ENCODE assay signal across 16 cellular contexts in the genomic region with DNA sequence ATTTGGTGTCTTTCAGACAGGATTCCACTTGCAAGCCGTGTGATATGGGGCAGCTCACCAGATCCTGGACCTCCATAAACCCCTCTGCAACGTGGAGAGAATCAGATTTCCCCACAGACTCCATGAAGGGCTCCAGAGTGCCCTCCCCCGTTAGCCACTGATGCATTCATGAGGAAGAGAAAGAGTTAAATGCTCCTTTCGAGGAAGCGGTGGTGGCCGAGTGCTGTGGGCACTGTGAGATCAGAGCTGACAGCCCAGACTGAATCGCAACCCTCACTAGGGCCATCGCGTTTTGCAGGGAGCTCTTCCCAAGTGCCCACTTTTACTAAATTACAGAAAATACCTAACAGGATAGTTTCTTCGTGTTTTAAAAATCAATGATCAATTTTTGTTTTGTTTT.
DNase-seq lines count a peak whose midpoint lies in the region; ATAC-seq and TF ChIP-seq lines count a peak whose summit lies in the region.
"Had no signal": no experiment of that assay in that cellular context is flagged by ENCODE, and none has a peak within 500 bp of the region (broad histone marks: within the 10 kb centered on the region; RNA-seq: fewer than 3 reads in every experiment).

No MANE protein-coding gene starts in this region.

- H3F3A ChIP-seq in GM23338 (replicated peaks; ENCODE audit: low read depth) = no peaks in the 10 kb centered on the region

- peak overlapping the region; percentile 39 for H3K18ac ChIP-seq in neuronal stem cell (ENCODE audit: low read length)

- no peaks in the 10 kb centered on the region for H4K20me1 ChIP-seq in GM23338 (replicated peaks; ENCODE audit: insufficient read depth)

- no peak overlapping the region for H2BK15ac ChIP-seq in neuronal stem cell (ENCODE audit: low read length)

- no peak overlapping the region for H3K9ac ChIP-seq in neuronal stem cell (ENCODE audit: low read depth, low read length, poor library complexity)

- DNase-seq in GM23338 (ENCODE audit: low spot score) = peak; percentile 11
- DNase-seq in MV-4-11 (lab: John Stamatoyannopoulos, UW) = peak; percentile 17
- DNase-seq in neuronal stem cell (ENCODE audit: low spot score) = no peak
- peak; percentile 11 for DNase-seq in stimulated activated CD8-positive, alpha-beta memory T cell treated with anti-CD3 and anti-CD28 coated beads, Interleukin-4, amount 100 ng/mL, for 48 hours
- DNase-seq in islet precursor cell = no peak
- DNase-seq in T-cell = no peak
- DNase-seq: BE2C; CD4-positive, alpha-beta memory T cell; COR-L47; DMS153; DMS79 treated with DMSO at 0.1 percent for 48 hours; EL; GOT3 had no signal

- H3K27ac Mint-ChIP-seq in GM23338 = no peak overlapping the region
- no peak overlapping the region for H3K27ac Mint-ChIP-seq in T-cell
- H3K27ac Mint-ChIP-seq: CD4-positive, alpha-beta memory T cell had no signal

- no CpG with 5 or more reads among the region's 10 CpGs for WGBS in neuronal stem cell (ENCODE audit: extremely low coverage in 2 of 2, insufficient read length in 2 of 2, insufficient replicate concordance in 1 of 2), 2 donors

- H3K9me3 Mint-ChIP-seq in GM23338 (no peaks in the 10 kb centered on the region), T-cell (no peaks in the 10 kb centered on the region)
- H3K9me3 Mint-ChIP-seq: CD4-positive, alpha-beta memory T cell had no signal

- H2BK120ac ChIP-seq in neuronal stem cell (ENCODE audit: low read depth, low read length) = no peak overlapping the region

- no peaks in the 10 kb centered on the region for H3K36me3 Mint-ChIP-seq in GM23338 (ENCODE audit: low read depth)
- no peaks in the 10 kb centered on the region for H3K36me3 Mint-ChIP-seq in T-cell
- H3K36me3 Mint-ChIP-seq: CD4-positive, alpha-beta memory T cell had no signal

- H3K4me3 Mint-ChIP-seq in GM23338 (no peak overlapping the region), T-cell (no peak overlapping the region)
- H3K4me3 Mint-ChIP-seq: CD4-positive, alpha-beta memory T cell had no signal

- H3K9me2 ChIP-seq in GM23338 (ENCODE audit: insufficient read depth) = no peaks in the 10 kb centered on the region

- no peak overlapping the region for H4K91ac ChIP-seq in neuronal stem cell (ENCODE audit: low read depth, low read length, poor library complexity)

- ATAC-seq in GM23338 (peak; percentile 57; the same call in 2 of the 3 replicates), T-cell (replicated peaks in 1 of 4) (no peak)
- ATAC-seq: A549 had no signal

- H3K27ac ChIP-seq in GM23338 (ENCODE audit: low read depth) (no peak overlapping the region), neuronal stem cell (replicated peaks; ENCODE audit: low read length) (no peak overlapping the region)
- H3K27ac ChIP-seq: A549, C4-2B had no signal

- H3K27me3 Mint-ChIP-seq in GM23338 (ENCODE audit: insufficient read depth, low read depth, poor library complexity) (peaks cover 9% of the 10 kb centered on the region), T-cell (no peaks in the 10 kb centered on the region)

- no peak overlapping the region for H2BK12ac ChIP-seq in neuronal stem cell (ENCODE audit: low read length)

- no peak overlapping the region for H4K8ac ChIP-seq in neuronal stem cell (ENCODE audit: low read depth, low read length)

- no peak for TF ChIP-seq CTCF in GM23338 (conservative IDR thresholded peaks at IDR 0.05; ENCODE audit: low read depth in 2 of 2)

- no peak overlapping the region for H3K14ac ChIP-seq in neuronal stem cell (ENCODE audit: low read length)

- H2BK5ac ChIP-seq in neuronal stem cell (ENCODE audit: low read length) = no peak overlapping the region

- H3K79me1 ChIP-seq in neuronal stem cell (ENCODE audit: low read depth, low read length) = no peaks in the 10 kb centered on the region

- H3K4ac ChIP-seq in neuronal stem cell (ENCODE audit: low read length) = no peak overlapping the region

- H3K27me3 ChIP-seq in GM23338 (ENCODE audit: insufficient read depth) (no peaks in the 10 kb centered on the region), neuronal stem cell (ENCODE audit: control insufficient read depth in 3 of 3, insufficient read depth in 3 of 3, low read depth in 1 of 3, low read length in 3 of 3) (no peaks in the 10 kb centered on the region)
- H3K27me3 ChIP-seq: BE2C had no signal

- no peak overlapping the region for H2AK5ac ChIP-seq in neuronal stem cell (ENCODE audit: low read depth, low read length)

- H3K4me1 ChIP-seq in GM23338 (ENCODE audit: insufficient read depth) (no peaks in the 10 kb centered on the region), neuronal stem cell (ENCODE audit: control insufficient read depth in 2 of 2, insufficient read depth in 1 of 2, low read depth in 1 of 2, low read length in 2 of 2) (peaks cover 0 to 2% of the 10 kb centered on the region in 2 donors)
- H3K4me1 ChIP-seq: A549, HAP-1 had no signal

- H2AFZ ChIP-seq in GM23338 (peak overlapping the region; percentile 69; the same call in 1 of the 2 replicates), neuronal stem cell (ENCODE audit: low read length) (no peak overlapping the region)

- POLR2A ChIA-PET in T-cell (lab: Charles Lee) = no interaction called here

- H3K4me3 ChIP-seq in GM23338 (no peak overlapping the region), neuronal stem cell (ENCODE audit: low read length in 2 of 2) (no peak overlapping the region)
- H3K4me3 ChIP-seq: A549, HAP-1 had no signal

- no peaks in the 10 kb centered on the region for H3K36me3 ChIP-seq in GM23338 (ENCODE audit: insufficient read depth)
- no peaks in the 10 kb centered on the region for H3K36me3 ChIP-seq in neuronal stem cell (replicated peaks in 1 of 2; ENCODE audit: control insufficient read depth in 2 of 2, insufficient read depth in 2 of 2, low read length in 2 of 2)
- H3K36me3 ChIP-seq: BE2C, HAP-1 had no signal

- H3K4me1 Mint-ChIP-seq in GM23338 = no peaks in the 10 kb centered on the region
- no peaks in the 10 kb centered on the region for H3K4me1 Mint-ChIP-seq in T-cell
- H3K4me1 Mint-ChIP-seq: CD4-positive, alpha-beta memory T cell had no signal

- H3K79me2 ChIP-seq in GM23338 (replicated peaks; ENCODE audit: insufficient read depth) = no peaks in the 10 kb centered on the region

- CTCF ChIA-PET in T-cell (lab: Charles Lee) = no interaction called here

- H3K9me3 ChIP-seq in neuronal stem cell (replicated peaks in 1 of 2; ENCODE audit: control insufficient read depth in 2 of 2, insufficient read depth in 1 of 2, low read depth in 1 of 2, low read length in 2 of 2) = peaks cover 0 to 4% of the 10 kb centered on the region in 2 donors
- H3K9me3 ChIP-seq: A549, BE2C, HAP-1 had no signal

- H3K4me2 ChIP-seq in GM23338 = no peak overlapping the region
- H3K4me2 ChIP-seq in neuronal stem cell (ENCODE audit: insufficient read depth, low read length, poor library complexity, severe bottlenecking) = no peak overlapping the region
- H3K4me2 ChIP-seq: A549 had no signal

- H3K23ac ChIP-seq in neuronal stem cell (ENCODE audit: low read depth, low read length, poor library complexity) = no peak overlapping the region

Comparison
In these comparisons a context has a peak if more than half of its experiments do, and no peak if none do; other contexts are left out.
1. DNase-seq: peak in GM23338 (single experiment), MV-4-11 (single experiment) and stimulated activated CD8-positive, alpha-beta memory T cell treated with anti-CD3 and anti-CD28 coated beads, Interleukin-4, amount 100 ng/mL, for 48 hours (single experiment); none in neuronal stem cell (single experiment), islet precursor cell (single experiment) and T-cell (0 of 34).